Comparison of ENCODE assay signal across 34 cellular contexts in genomic region chr2:140041801-140042200, GRCh38.
"Had no signal": no experiment of that assay in that cellular context is flagged by ENCODE, and none has a peak within 500 bp of the region (broad histone marks: within the 10 kb centered on the region; RNA-seq: fewer than 3 reads in every experiment).

No MANE protein-coding gene starts in this region.

- DNase-seq: Karpas-422, Kasumi-1, MG63, MM.1S, MV-4-11, NCI-H1048, NCI-H1092, NCI-H1092 treated with DMSO at 0.1 percent for 48 hours, NCI-H1105, NCI-H1105 treated with DMSO at 0.1 percent for 48 hours, NCI-H1417, NCI-H1417 treated with DMSO at 0.1 percent for 48 hours, NCI-H1436, NCI-H1436 treated with DMSO at 0.1 percent for 48 hours, NCI-H146, NCI-H1694, NCI-H1694 treated with DMSO at 0.1 percent for 48 hours, NCI-H187 treated with DMSO at 0.1 percent for 48 hours, NCI-H1930, NCI-H2029, NCI-H2029 treated with DMSO at 0.1 percent for 48 hours, NCI-H2081, NCI-H2081 treated with DMSO at 0.1 percent for 48 hours, NCI-H2107, NCI-H2171, NCI-H2171 treated with DMSO at 0.1 percent for 48 hours, NCI-H2227 treated with DMSO at 0.1 percent for 48 hours, NCI-H226, NCI-H345, NCI-H446, NCI-H446 treated with DMSO at 0.1 percent for 48 hours, NCI-H510A, NCI-H510A treated with DMSO at 0.1 percent for 48 hours, NCI-H524 had no signal

- H3K27me3 ChIP-seq: MG63 had no signal

- H3K9me3 ChIP-seq: MG63 had no signal

- H3K36me3 ChIP-seq: MG63 had no signal

- H3K4me3 ChIP-seq: MG63 had no signal
